8 cellular contexts compared by ENCODE assay signal in genomic region chr5:77030097-77031071, GRCh38. TPM values are rescaled to one million over a fixed set of nuclear protein-coding genes. Genes with fewer than 3 reads are reported as not detected.
DNase-seq lines count a peak whose midpoint lies in the region; ATAC-seq and TF ChIP-seq lines count a peak whose summit lies in the region.

AGGF1 (plus strand) TSS chr5:77030404; CDS start chr5:77030767, 363 bp downstream.

- ATAC-seq in CD8-positive, alpha-beta T cell: peak; percentile 98
- ATAC-seq in GM19467 (IDR thresholded peaks at IDR 0.05; ENCODE audit: unreplicated experiment) (peak; percentile 97), lung (ENCODE audit: insufficient read depth, low FRiP score) (peak; percentile 99)

- H3K27ac Mint-ChIP-seq in CD8-positive, alpha-beta T cell: peak within 1 kb of the TSS; percentile 94

- peaks cover 1% of the 10 kb centered on the region for H3K36me3 ChIP-seq in CD8-positive, alpha-beta T cell (ENCODE audit: insufficient read depth, low read length)
- H3K36me3 ChIP-seq in lung (ENCODE audit: control insufficient read depth in 2 of 2, insufficient read depth in 2 of 2, low read length in 2 of 2): no peaks in the 10 kb centered on the region

- peak within 1 kb of the TSS; percentile 69 for H3K27ac ChIP-seq in CD8-positive, alpha-beta T cell (ENCODE audit: low read depth, low read length)
- H3K27ac ChIP-seq in lung (ENCODE audit: low read depth in 1 of 2, low read length in 1 of 2): peak within 1 kb of the TSS; percentile 93 to 96

- H3K36me3 Mint-ChIP-seq in CD8-positive, alpha-beta T cell: peaks cover 28% of the 10 kb centered on the region

- H3K27me3 ChIP-seq in CD8-positive, alpha-beta T cell (ENCODE audit: insufficient read depth, low read length): no peaks in the 10 kb centered on the region
- H3K27me3 ChIP-seq in lung (ENCODE audit: control insufficient read depth, insufficient read depth): no peaks in the 10 kb centered on the region

- DNase-seq in CD8-positive, alpha-beta T cell: peak; percentile 78 to 93 (median 88)
- DNase-seq in HS-27A (ENCODE audit: low read depth): peak; percentile 62
- peak; percentile 28 for DNase-seq in NK-92 (lab: John Stamatoyannopoulos, UW; ENCODE audit: unreplicated experiment)
- DNase-seq in effector CD8-positive, alpha-beta T cell (lab: John Stamatoyannopoulos, UW): peak; percentile 77
- peak; percentile 95 for DNase-seq in lung (ENCODE audit: low spot score)
- DNase-seq in stimulated activated CD4-positive, alpha-beta T cell treated with anti-CD3 and anti-CD28 coated beads, TNF-alpha, amount 100 ng/mL, for 4 hours (ENCODE audit: low read depth in 3 of 3): peak; percentile 76 to 81 (median 77)

- CTCF ChIA-PET in CD8-positive, alpha-beta T cell (lab: Charles Lee): interaction anchor here (0.9 to 1.3 kb wide), 3 partner anchors 18 to 462 kb away, joined by 3 to 5 read pairs (median 4); partner anchors contain the start of gene WDR41
- CTCF ChIA-PET in activated CD8-positive, alpha-beta memory T cell treated with anti-CD3 and anti-CD28 coated beads for 36 hours (lab: Charles Lee): interaction anchor here (1.2 to 1.5 kb wide), 2 partner anchors 37 to 47 kb away, joined by 3 to 8 read pairs; no protein-coding TSS in a partner anchor

- H3K9me3 Mint-ChIP-seq in CD8-positive, alpha-beta T cell: peaks cover 13% of the 10 kb centered on the region

- H3K27me3 Mint-ChIP-seq in CD8-positive, alpha-beta T cell (ENCODE audit: low read depth): no peaks in the 10 kb centered on the region

- H3K4me3 Mint-ChIP-seq in CD8-positive, alpha-beta T cell: peak within 1 kb of the TSS; percentile 90

- POLR2A ChIA-PET in CD8-positive, alpha-beta T cell (lab: Charles Lee): interaction anchor here (1.2 to 1.5 kb wide), 3 partner anchors 29 to 462 kb away, joined by 3 read pairs; partner anchors contain the start of gene WDR41
- POLR2A ChIA-PET in activated CD8-positive, alpha-beta memory T cell treated with anti-CD3 and anti-CD28 coated beads for 36 hours (lab: Charles Lee): interaction anchor here (1.1 to 1.7 kb wide), 4 partner anchors 14 to 462 kb away, joined by 3 to 4 read pairs (median 3); no protein-coding TSS in a partner anchor

- no peaks in the 10 kb centered on the region for H3K9me3 ChIP-seq in CD8-positive, alpha-beta T cell (ENCODE audit: low read length)
- no peaks in the 10 kb centered on the region for H3K9me3 ChIP-seq in lung (ENCODE audit: control insufficient read depth in 2 of 2, insufficient read depth in 1 of 2, low read length in 1 of 2)

- peaks cover 21% of the 10 kb centered on the region for H3K4me1 ChIP-seq in CD8-positive, alpha-beta T cell (ENCODE audit: insufficient read depth, low read length)
- H3K4me1 ChIP-seq in lung (ENCODE audit: control insufficient read depth in 2 of 2, insufficient read depth in 2 of 2, low read length in 2 of 2): peaks cover 4 to 11% of the 10 kb centered on the region in 2 donors

- no peak for TF ChIP-seq CTCF in CD8-positive, alpha-beta T cell (IDR thresholded peaks at IDR 0.05)
- TF ChIP-seq CTCF in lung (IDR thresholded peaks at IDR 0.05; ENCODE audit: control extremely low read depth, extremely low read depth): no peak

- H3K4me1 Mint-ChIP-seq in CD8-positive, alpha-beta T cell (ENCODE audit: low read depth): peaks cover 43% of the 10 kb centered on the region

- WGBS in lung, 2 donors: 0 to 1% methylated on average over 80 to 82 of the region's 82 CpGs

- peak within 1 kb of the TSS; percentile 84 for H3K4me3 ChIP-seq in CD8-positive, alpha-beta T cell (ENCODE audit: low read depth, low read length)
- peak within 1 kb of the TSS; percentile 86 for H3K4me3 ChIP-seq in lung

- intact Hi-C loops in CD8-positive, alpha-beta T cell (cut with DNase I, micrococcal nuclease): loop anchor here (2.0 to 5.0 kb wide), 7 partner anchors 56 to 1694 kb away; partner anchors contain the start of genes AP3B1 (in 1 of the 2), CERT1 (in 1 of the 2), HMGCR (in 1 of the 2) and POC5 (in 1 of the 2)

RNA-seq across cellular contexts. Expression of gene AGGF1, which starts in this region (rescaled TPM):
- total RNA-seq in CD8-positive, alpha-beta T cell: 10 to 100 TPM; 14.8 to 14.9 TPM
- total RNA-seq in activated CD8-positive, alpha-beta memory T cell treated with anti-CD3 and anti-CD28 coated beads for 36 hours: 10 to 100 TPM; 31.6 to 34.4 TPM
- total RNA-seq in lung: 10 to 100 TPM; 21.0 to 29.9 TPM
- polyA plus RNA-seq in lung: 10 to 100 TPM in 1 of 2 donors, 1 to 10 TPM in 1; 7.7 to 12.0 TPM

Comparison
In these comparisons a context has a peak if more than half of its experiments do, and no peak if none do; other contexts are left out.
1. Peak in every context shown above with its lines: DNase-seq, ATAC-seq, H3K4me3 ChIP-seq and H3K27ac ChIP-seq.
2. DNase-seq: peak in every context shown above with its lines; median percentile 95 in lung; 88 in CD8-positive, alpha-beta T cell; 77 in effector CD8-positive, alpha-beta T cell; 77 in stimulated activated CD4-positive, alpha-beta T cell treated with anti-CD3 and anti-CD28 coated beads, TNF-alpha, amount 100 ng/mL, for 4 hours; 62 in HS-27A; 28 in NK-92.